Comparison of ENCODE assay signal across 8 cellular contexts in genomic region chr1:61318319-61319125, GRCh38.
DNase-seq lines count a peak whose midpoint lies in the region; ATAC-seq and TF ChIP-seq lines count a peak whose summit lies in the region.

No MANE protein-coding gene starts in this region.

- peak; percentile 99 for ATAC-seq in HG02885 (IDR thresholded peaks at IDR 0.05; ENCODE audit: poor library complexity, unreplicated experiment)

- peaks cover 17% of the 10 kb centered on the region for H3K4me1 Mint-ChIP-seq in T-helper 2 cell treated with Interferon-gamma antibody and Interleukin-4, amounts not matched to agents 5 μg/mL and 100 μg/mL, for 36 hours (ENCODE audit: low read depth)
- peaks cover 20% of the 10 kb centered on the region for H3K4me1 Mint-ChIP-seq in progenitor cell of endocrine pancreas (ENCODE audit: low read depth)

- H3K36me3 ChIP-seq in cardiac muscle cell (no peaks in the 10 kb centered on the region), testis (ENCODE audit: low read depth, missing control alignments) (no peaks in the 10 kb centered on the region)

- DNase-seq in stimulated activated CD4-positive, alpha-beta T cell treated with anti-CD3 and anti-CD28 coated beads, Interleukin-1b, Interleukin-23, amount 100 ng/mL, for 48 hours: peak; percentile 43
- no peak for DNase-seq in stimulated activated CD4-positive, alpha-beta T cell treated with anti-CD3 and anti-CD28 coated beads, Interleukin-2, amount 100 ng/mL, for 48 hours
- DNase-seq in T-helper 2 cell treated with Interferon-gamma antibody and Interleukin-4, amounts not matched to agents 5 μg/mL and 100 μg/mL, for 36 hours (ENCODE audit: low spot score): peak; percentile 58
- peak; percentile 88 to 92 for DNase-seq in cardiac muscle cell (ENCODE audit: low read depth in 1 of 2, low spot score in 1 of 2)
- DNase-seq in testis: peak; percentile 57
- DNase-seq in NCI-H345 treated with DMSO at 0.1 percent for 48 hours (lab: John Stamatoyannopoulos, UW; ENCODE audit: unreplicated experiment): no peak
- DNase-seq in progenitor cell of endocrine pancreas (ENCODE audit: low spot score, unreplicated experiment): no peak

- intact Hi-C loops in testis (cut with DNase I; ENCODE audit: low total_unique reads): no loop called here

- peaks cover 11% of the 10 kb centered on the region for H3K27me3 Mint-ChIP-seq in T-helper 2 cell treated with Interferon-gamma antibody and Interleukin-4, amounts not matched to agents 5 μg/mL and 100 μg/mL, for 36 hours (ENCODE audit: low read depth)
- peaks cover 12% of the 10 kb centered on the region for H3K27me3 Mint-ChIP-seq in progenitor cell of endocrine pancreas

- no peak for TF ChIP-seq POLR2A in testis (IDR thresholded peaks at IDR 0.05)

- H3K27ac ChIP-seq in cardiac muscle cell (peak overlapping the region; percentile 75), testis (peak overlapping the region in 1 of 2 donors; percentile 21)

- H3K27ac Mint-ChIP-seq in T-helper 2 cell treated with Interferon-gamma antibody and Interleukin-4, amounts not matched to agents 5 μg/mL and 100 μg/mL, for 36 hours: no peak overlapping the region
- no peak overlapping the region for H3K27ac Mint-ChIP-seq in progenitor cell of endocrine pancreas

- H3K36me3 Mint-ChIP-seq in T-helper 2 cell treated with Interferon-gamma antibody and Interleukin-4, amounts not matched to agents 5 μg/mL and 100 μg/mL, for 36 hours (ENCODE audit: low read depth): no peaks in the 10 kb centered on the region
- no peaks in the 10 kb centered on the region for H3K36me3 Mint-ChIP-seq in progenitor cell of endocrine pancreas (ENCODE audit: insufficient read depth)

- no peaks in the 10 kb centered on the region for H3K27me3 ChIP-seq in cardiac muscle cell
- H3K27me3 ChIP-seq in testis: no peaks in the 10 kb centered on the region

- peaks cover 44% of the 10 kb centered on the region for H3K4me1 ChIP-seq in cardiac muscle cell (ENCODE audit: low read depth)
- no peaks in the 10 kb centered on the region for H3K4me1 ChIP-seq in testis

- TF ChIP-seq CTCF in cardiac muscle cell (IDR thresholded peaks at IDR 0.05; ENCODE audit: low read depth, low read length) (no peak), testis (IDR thresholded peaks at IDR 0.05) (no peak), progenitor cell of endocrine pancreas (IDR thresholded peaks at IDR 0.05; ENCODE audit: unreplicated experiment) (no peak)

- H3K9me3 ChIP-seq in cardiac muscle cell (ENCODE audit: low read depth) (no peaks in the 10 kb centered on the region), testis (no peaks in the 10 kb centered on the region)

- 53 to 61% methylated on average over 8 of the region's 8 CpGs for WGBS in testis, 2 donors

- H3K4me3 ChIP-seq in cardiac muscle cell: no peak overlapping the region
- H3K4me3 ChIP-seq in testis: no peak overlapping the region

- H3K9me3 Mint-ChIP-seq in T-helper 2 cell treated with Interferon-gamma antibody and Interleukin-4, amounts not matched to agents 5 μg/mL and 100 μg/mL, for 36 hours: no peaks in the 10 kb centered on the region
- no peaks in the 10 kb centered on the region for H3K9me3 Mint-ChIP-seq in progenitor cell of endocrine pancreas (ENCODE audit: low read depth)

- no peak overlapping the region for H3K4me3 Mint-ChIP-seq in T-helper 2 cell treated with Interferon-gamma antibody and Interleukin-4, amounts not matched to agents 5 μg/mL and 100 μg/mL, for 36 hours
- no peak overlapping the region for H3K4me3 Mint-ChIP-seq in progenitor cell of endocrine pancreas (ENCODE audit: low read depth)

Comparison
In these comparisons a context has a peak if more than half of its experiments do, and no peak if none do; other contexts are left out.
1. DNase-seq: peak in stimulated activated CD4-positive, alpha-beta T cell treated with anti-CD3 and anti-CD28 coated beads, Interleukin-1b, Interleukin-23, amount 100 ng/mL, for 48 hours (single experiment), T-helper 2 cell treated with Interferon-gamma antibody and Interleukin-4, amounts not matched to agents 5 μg/mL and 100 μg/mL, for 36 hours (single experiment), cardiac muscle cell (2 of 2) and testis (single experiment); none in stimulated activated CD4-positive, alpha-beta T cell treated with anti-CD3 and anti-CD28 coated beads, Interleukin-2, amount 100 ng/mL, for 48 hours (0 of 2), NCI-H345 treated with DMSO at 0.1 percent for 48 hours (single experiment) and progenitor cell of endocrine pancreas (single experiment).